ENCODE assay signal across 18 cellular contexts in the genomic region with DNA sequence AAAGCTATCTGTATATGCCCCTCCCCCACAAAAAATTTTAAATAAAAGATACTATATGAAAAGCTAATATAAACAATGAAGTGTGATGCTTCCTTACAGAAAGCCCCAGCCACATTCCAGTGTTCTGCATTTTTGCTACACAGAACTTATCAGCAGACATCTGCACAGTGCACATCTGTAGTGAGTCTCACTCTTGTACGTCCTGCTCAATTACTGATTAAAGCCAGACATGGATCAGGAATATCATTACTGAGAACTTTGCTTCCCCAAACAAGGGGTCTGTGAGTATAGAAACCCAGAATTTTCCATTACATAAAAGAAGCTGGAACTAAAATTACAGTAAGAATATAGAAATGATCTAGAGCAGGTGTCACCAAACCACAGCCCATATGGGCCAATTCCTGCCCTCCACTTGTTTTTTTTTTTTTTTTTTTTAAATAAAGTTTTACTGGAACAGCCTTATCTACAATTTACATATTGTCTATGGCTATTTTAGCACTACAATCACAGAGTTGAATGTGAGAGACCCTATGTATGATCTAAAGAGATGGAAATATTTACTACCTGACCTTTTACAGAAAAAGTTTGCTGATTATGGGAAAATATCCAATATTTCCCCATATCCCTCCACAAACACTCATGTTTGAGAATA. TPM values are rescaled to one million over a fixed set of nuclear protein-coding genes. Genes with fewer than 3 reads are reported as not detected.
DNase-seq lines count a peak whose midpoint lies in the region; ATAC-seq, FAIRE-seq and TF ChIP-seq lines count a peak whose summit lies in the region.
"Had no signal": no experiment of that assay in that cellular context is flagged by ENCODE, and none has a peak within 500 bp of the region (broad histone marks: within the 10 kb centered on the region; RNA-seq: fewer than 3 reads in every experiment).

No MANE protein-coding gene starts in this region.

- no peak overlapping the region for H2BK120ac ChIP-seq in IMR-90 (ENCODE audit: low read depth, low read length)

- no peak for TF ChIP-seq CTCF in HFF-Myc (IDR thresholded peaks at IDR 0.05; ENCODE audit: low read depth, low read length, missing control alignments)
- TF ChIP-seq CTCF in IMR-90 (conservative IDR thresholded peaks at IDR 0.05; ENCODE audit: low read depth, low read length) = no peak
- no peak for TF ChIP-seq CTCF in K562 (IDR thresholded peaks at IDR 0.05 in 2 of 3, conservative IDR thresholded peaks at IDR 0.05 in 1 of 3; ENCODE audit: insufficient read depth in 2 of 3, low read depth in 1 of 3, low read length in 3 of 3)
- no peak for TF ChIP-seq CTCF in osteocyte (IDR thresholded peaks at IDR 0.05)

- H2BK15ac ChIP-seq in IMR-90 (ENCODE audit: low read depth, low read length) = no peak overlapping the region

- no peak overlapping the region for H2BK20ac ChIP-seq in IMR-90 (ENCODE audit: low read depth, low read length)

- no peak overlapping the region for H2AK5ac ChIP-seq in IMR-90 (ENCODE audit: low read depth, low read length)

- no peaks in the 10 kb centered on the region for H3K27me3 ChIP-seq in IMR-90 (ENCODE audit: control insufficient read depth, insufficient read depth, low read length)
- no peaks in the 10 kb centered on the region for H3K27me3 ChIP-seq in K562 (ENCODE audit: control insufficient read depth in 2 of 2, insufficient read depth in 2 of 2, low read length in 2 of 2)
- H3K27me3 ChIP-seq: BE2C had no signal

- H3K9me3 Mint-ChIP-seq in osteocyte (ENCODE audit: unreplicated experiment) = no peaks in the 10 kb centered on the region
- H3K9me3 Mint-ChIP-seq: CD4-positive, alpha-beta memory T cell had no signal

- in situ Hi-C loops in IMR-90 (cut with MboI; ENCODE audit: low sequenced_read_pairs) = loop anchor here (10.0 kb wide), 1 partner anchor 320 kb away; a partner anchor contains a TSS
- in situ Hi-C loops in K562 (cut with MboI) = no loop called here

- no peak overlapping the region for H4K91ac ChIP-seq in IMR-90 (ENCODE audit: insufficient read depth, low read depth, low read length)

- H3K9me3 ChIP-seq in IMR-90 (ENCODE audit: control insufficient read depth, insufficient read depth, low read length) = no peaks in the 10 kb centered on the region
- H3K9me3 ChIP-seq in K562 (replicated peaks; ENCODE audit: control insufficient read depth, insufficient read depth, low read depth, low read length) = no peaks in the 10 kb centered on the region
- H3K9me3 ChIP-seq: A549, BE2C had no signal

- H3K23ac ChIP-seq in IMR-90 (ENCODE audit: low read depth, low read length) = no peak overlapping the region

- TF ChIP-seq RAD21 in IMR-90 (IDR thresholded peaks at IDR 0.05; ENCODE audit: low read length) (no peak), K562 (CRISPR knock-in tag; conservative IDR thresholded peaks at IDR 0.05 in 1 of 2, IDR thresholded peaks at IDR 0.05 in 1 of 2) (no peak)

- intact Hi-C loops in IMR-90 (cut with micrococcal nuclease) = loop anchor here (5.0 kb wide), 1 partner anchor 43 kb away; no protein-coding TSS in a partner anchor
- intact Hi-C loops in K562 (cut with micrococcal nuclease) = no loop called here

- POLR2A ChIA-PET in IMR-90 (lab: Charles Lee; ENCODE audit: unreplicated experiment) = no interaction called here
- POLR2A ChIA-PET in K562 (lab: Yijun Ruan, JAX) = interaction anchor here (0.6 to 1.9 kb wide), 4 partner anchors 9 to 61 kb away, joined by 3 to 14 read pairs (median 4); no protein-coding TSS in a partner anchor

- H3K4me3 ChIP-seq in HFF-Myc (replicated peaks; ENCODE audit: low read depth, low read length) = no peak overlapping the region
- H3K4me3 ChIP-seq in IMR-90 (ENCODE audit: insufficient read depth, low read depth, low read length) = no peak overlapping the region
- no peak overlapping the region for H3K4me3 ChIP-seq in K562
- H3K4me3 ChIP-seq: A549, GM23248 had no signal

- peaks cover 4% of the 10 kb centered on the region; the same call in 1 of the 2 replicates for H4K20me1 ChIP-seq in IMR-90 (ENCODE audit: insufficient read depth, low read length)
- H4K20me1 ChIP-seq in K562 (replicated peaks; ENCODE audit: control insufficient read depth, insufficient read depth, low read length) = no peaks in the 10 kb centered on the region

- H4K8ac ChIP-seq in IMR-90 (ENCODE audit: low read depth in 2 of 2, low read length in 2 of 2) = no peak overlapping the region

- FAIRE-seq in K562 (lab: Jason Lieb, UNC) = no peak
- FAIRE-seq: A549, GM19239, H54, HTR-8/SVneo had no signal

- TF ChIP-seq POLR2A in IMR-90 (IDR thresholded peaks at IDR 0.05; ENCODE audit: low read depth, low read length) = no peak
- TF ChIP-seq POLR2A in K562 (conservative IDR thresholded peaks at IDR 0.05) = no peak

- H3K9me1 ChIP-seq in IMR-90 (ENCODE audit: insufficient read depth, low read length) = peaks cover 16% of the 10 kb centered on the region
- H3K9me1 ChIP-seq in K562 (ENCODE audit: control insufficient read depth, insufficient read depth, low read length) = no peaks in the 10 kb centered on the region

- H3K27ac ChIP-seq in IMR-90 (ENCODE audit: insufficient read depth, low read length) = no peak overlapping the region
- no peak overlapping the region for H3K27ac ChIP-seq in K562 (ENCODE audit: extremely low read depth, low read depth, low read length)
- H3K27ac ChIP-seq: C4-2B had no signal

- H3K4me2 ChIP-seq in IMR-90 (ENCODE audit: low read depth, low read length) = no peak overlapping the region
- no peak overlapping the region for H3K4me2 ChIP-seq in K562 (ENCODE audit: insufficient read depth, low read length)

- H3K27me3 Mint-ChIP-seq in osteocyte (ENCODE audit: unreplicated experiment) = no peaks in the 10 kb centered on the region
- H3K27me3 Mint-ChIP-seq: CD4-positive, alpha-beta memory T cell had no signal

- H2AFZ ChIP-seq in IMR-90 (replicated peaks; ENCODE audit: low read length, poor library complexity) (no peak overlapping the region), K562 (ENCODE audit: low read depth, low read length) (no peak overlapping the region)
- H2AFZ ChIP-seq: GM23248 had no signal

- WGBS in IMR-90 (ENCODE audit: extremely low coverage in 2 of 2, insufficient read length in 1 of 2), 2 experiments = no CpG with 5 or more reads among the region's 1 CpG
- WGBS in K562 (ENCODE audit: insufficient coverage, low coverage, missing lambda C conversion rate) = 88% methylated on average over 1 of the region's 1 CpG

- dilution Hi-C loops in IMR-90 (cut with HindIII; ENCODE audit: low sequenced_read_pairs, unreplicated experiment) = loop anchor here (25.0 kb wide), 1 partner anchor 257 kb away; no protein-coding TSS in a partner anchor

- peaks cover 33 to 59% of the 10 kb centered on the region in 2 experiments for H3K79me1 ChIP-seq in IMR-90 (ENCODE audit: low read depth in 1 of 2, low read length in 2 of 2)

- BruUV-seq in IMR-90 (replicated peaks; lab: Mats Ljungman, UMichigan) = no TSS peak
- BruUV-seq in K562 (replicated peaks; lab: Mats Ljungman, UMichigan) = no TSS peak

- peak overlapping the region; percentile 42 for H3K27ac Mint-ChIP-seq in osteocyte (ENCODE audit: unreplicated experiment)

- peak; percentile 27 for DNase-seq in HFF-Myc (ENCODE audit: extremely low read depth, low read depth)
- peak; percentile 34 for DNase-seq in IMR-90
- DNase-seq in K562 (ENCODE audit: extremely low read depth in 1 of 4, low spot score in 3 of 4) = no peak
- no peak for DNase-seq in osteocyte (ENCODE audit: extremely low spot score, unreplicated experiment)
- DNase-seq in hepatic stellate cell (ENCODE audit: low spot score) = no peak
- DNase-seq in glomerular visceral epithelial cell (ENCODE audit: extremely low spot score) = no peak
- DNase-seq in stimulated activated CD4-positive, alpha-beta T cell treated with anti-CD3 and anti-CD28 coated beads, Interleukin-4, amount 100 ng/mL, for 24 hours = no peak
- DNase-seq: BE2C; CD4-positive, alpha-beta memory T cell; DND-41; GDM1; GM23248; KBM-7 had no signal

- TF ChIP-seq EP300 in K562 (IDR thresholded peaks at IDR 0.05; ENCODE audit: low read length) = no peak

- H4K5ac ChIP-seq in IMR-90 (ENCODE audit: low read depth, low read length) = no peak overlapping the region

- H3K4me1 Mint-ChIP-seq in osteocyte (ENCODE audit: unreplicated experiment) = peaks cover 50% of the 10 kb centered on the region

- peaks cover 63% of the 10 kb centered on the region for H3K36me3 Mint-ChIP-seq in osteocyte (ENCODE audit: unreplicated experiment)

- H3K9ac ChIP-seq in IMR-90 (ENCODE audit: low read depth, low read length) (no peak overlapping the region), K562 (ENCODE audit: insufficient read depth in 1 of 2, low read depth in 2 of 2, low read length in 2 of 2) (no peak overlapping the region)
- H3K9ac ChIP-seq: GM23248 had no signal

- peaks cover 10% of the 10 kb centered on the region for H3K4me1 ChIP-seq in IMR-90 (ENCODE audit: control insufficient read depth, insufficient read depth, low read length)
- no peaks in the 10 kb centered on the region for H3K4me1 ChIP-seq in K562 (replicated peaks in 1 of 2; ENCODE audit: control insufficient read depth in 2 of 2, insufficient read depth in 2 of 2, low read length in 2 of 2)
- H3K4me1 ChIP-seq: BE2C had no signal

- no peak overlapping the region for H3K56ac ChIP-seq in IMR-90 (ENCODE audit: extremely low read depth, insufficient read depth, low read length)

- no peaks in the 10 kb centered on the region for H3K79me2 ChIP-seq in K562 (ENCODE audit: control insufficient read depth, insufficient read depth, low read length)

- no peak overlapping the region for H3K18ac ChIP-seq in IMR-90 (ENCODE audit: low read depth, low read length)

- H3K4ac ChIP-seq in IMR-90 (ENCODE audit: low read depth, low read length) = no peak overlapping the region

- CTCF ChIA-PET in IMR-90 (lab: Yijun Ruan, JAX) = no interaction called here
- CTCF ChIA-PET in K562 (lab: Yijun Ruan, JAX; ENCODE audit: low intra/inter-chr PET ratio) = no interaction called here

- ATAC-seq in IMR-90 (ENCODE audit: low read depth) (peak; percentile 15; the same call in 1 of the 2 replicates), K562 (no peak)
- ATAC-seq: A549 had no signal

- H2AK9ac ChIP-seq in IMR-90 (replicated peaks; ENCODE audit: low read depth, low read length, poor library complexity) = no peak overlapping the region

- no peak overlapping the region for H3K14ac ChIP-seq in IMR-90 (replicated peaks; ENCODE audit: low read depth, low read length)

- H2BK5ac ChIP-seq in IMR-90 (ENCODE audit: low read depth, low read length, poor library complexity, severe bottlenecking) = no peak overlapping the region

- H3K36me3 ChIP-seq in IMR-90 (ENCODE audit: control insufficient read depth, insufficient read depth, low read length) (peaks cover 43% of the 10 kb centered on the region), K562 (ENCODE audit: control insufficient read depth, insufficient read depth, low read length) (peaks cover 97% of the 10 kb centered on the region)

- H3K4me3 Mint-ChIP-seq in osteocyte (ENCODE audit: unreplicated experiment) = no peak overlapping the region
- H3K4me3 Mint-ChIP-seq: CD4-positive, alpha-beta memory T cell had no signal

RNA-seq across cellular contexts. Expression of a gene that starts 45.7 kb away (rescaled TPM):
- total RNA-seq in IMR-90 (2012; rRNA removed) (56.3 and 68.6 TPM in 2 replicates), K562 (2014; rRNA removed) (46.6 and 56.7 TPM in 2 replicates), K562 (2014; rRNA removed; fragmentation: Illumina TruSeq; extraction: Trizol) (64.0 and 66.0 TPM in 2 replicates), K562 (2015; rRNA removed; fragmentation: Illumina TruSeq; extraction: Trizol) (78.5 and 85.2 TPM in 2 replicates), K562 (2021) (79.6 and 81.0 TPM in 2 replicates), osteocyte (53.2 and 57.0 TPM in 2 replicates)
- polyA plus RNA-seq in IMR-90 (2012; rRNA removed) (69.1 and 73.8 TPM in 2 replicates), K562 (2011; rRNA removed) (111 and 139 TPM in 2 replicates), K562 (2014; fragmentation: Illumina TruSeq; extraction: Trizol) (117 and 143 TPM in 2 replicates), K562 (2014; fragmentation: Nextera tagmentation; extraction: Ambion mirVana) (10 to 100 TPM; 13.6 to 17.4 TPM), K562 (2014; rRNA removed) (87.5 and 109 TPM in 2 replicates)
- 12.4 and 31.0 TPM in 2 replicates for polyA plus RNA-seq in IMR-90 (2012; cell fraction: cytosol; rRNA removed)
- 45.9 and 251 TPM in 2 replicates for polyA plus RNA-seq in IMR-90 (2012; cell fraction: nucleus; rRNA removed; ENCODE audit: low replicate concordance)
- total RNA-seq in K562 (2011; cell fraction: chromatin; rRNA removed; ENCODE audit: low replicate concordance) = 238 and 355 TPM in 2 replicates
- 95.6 and 112 TPM in 2 replicates for total RNA-seq in K562 (2011; cell fraction: nucleolus; rRNA removed)
- total RNA-seq in K562 (2011; cell fraction: nucleoplasm; rRNA removed) = 131 and 137 TPM in 2 replicates
- polyA plus RNA-seq in K562 (2011; cell fraction: cytosol; rRNA removed) = 33.3 and 46.7 TPM in 2 replicates
- 222 and 235 TPM in 2 replicates for polyA plus RNA-seq in K562 (2011; cell fraction: nucleus; rRNA removed)
- 42.8 and 72.4 TPM in 2 replicates for polyA plus RNA-seq in K562 (2012)
- polyA minus RNA-seq in K562 (2011; rRNA and poly(A)+ RNA removed) = 143 and 157 TPM in 2 replicates
- polyA minus RNA-seq in K562 (2011; cell fraction: cytosol; rRNA and poly(A)+ RNA removed) = 43.0 and 60.2 TPM in 2 replicates
- polyA minus RNA-seq in K562 (2011; cell fraction: nucleus; rRNA and poly(A)+ RNA removed) = 75.7 and 104 TPM in 2 replicates

Comparison
In these comparisons a context has a peak if more than half of its experiments do, and no peak if none do; other contexts are left out.
1. DNase-seq: peak in HFF-Myc (single experiment) and IMR-90 (single experiment); none in K562 (0 of 4), osteocyte (single experiment), hepatic stellate cell (single experiment), glomerular visceral epithelial cell (single experiment) and stimulated activated CD4-positive, alpha-beta T cell treated with anti-CD3 and anti-CD28 coated beads, Interleukin-4, amount 100 ng/mL, for 24 hours (single experiment).